8 cellular contexts compared by ENCODE assay signal in genomic region chr5:100777680-100778281, GRCh38.
A peak's percentile ranks its signal among the peaks of the same experiment; 100 is the strongest.
DNase-seq lines count a peak whose midpoint lies in the region; ATAC-seq and TF ChIP-seq lines count a peak whose summit lies in the region.

No MANE protein-coding gene starts in this region.

- DNase-seq in COLO829 (ENCODE audit: low spot score), result peak; percentile 38
- DNase-seq in SKM-1 treated with dmso at 0.1 percent for 144 hours (lab: John Stamatoyannopoulos, UW; ENCODE audit: unreplicated experiment), result peak; percentile 91
- peak; percentile 95 for DNase-seq in fibroblast of villous mesenchyme (ENCODE audit: low read depth)
- DNase-seq in stromal cell of bone marrow (ENCODE audit: low read depth), result peak; percentile 56
- no peak for DNase-seq in WERI-Rb-1
- DNase-seq in NCI-H1048 (lab: John Stamatoyannopoulos, UW), result no peak

- no peak overlapping the region for H3K27ac ChIP-seq in WERI-Rb-1

- no peaks in the 10 kb centered on the region for H3K36me3 ChIP-seq in WERI-Rb-1

- ATAC-seq in GM19397 (IDR thresholded peaks at IDR 0.05; ENCODE audit: unreplicated experiment) (peak; percentile 65), HG03378 (IDR thresholded peaks at IDR 0.05; ENCODE audit: unreplicated experiment) (peak; percentile 86)

- H3K4me3 ChIP-seq in fibroblast of villous mesenchyme (ENCODE audit: low read depth, low read length) (no peak overlapping the region), WERI-Rb-1 (ENCODE audit: low read depth, low read length) (no peak overlapping the region)

- H3K27me3 ChIP-seq in WERI-Rb-1 (ENCODE audit: insufficient read depth, low read depth, severe bottlenecking), result no peaks in the 10 kb centered on the region

- TF ChIP-seq CTCF in fibroblast of villous mesenchyme (IDR thresholded peaks at IDR 0.05; ENCODE audit: insufficient read depth, low read depth, low read length) (no peak), WERI-Rb-1 (IDR thresholded peaks at IDR 0.05; ENCODE audit: low read depth, low read length) (no peak)

- H3K9me3 ChIP-seq in WERI-Rb-1 (ENCODE audit: severe bottlenecking), result no peaks in the 10 kb centered on the region

Comparison
In these comparisons a context has a peak if more than half of its experiments do, and no peak if none do; other contexts are left out.
1. DNase-seq: peak in COLO829 (single experiment), SKM-1 treated with dmso at 0.1 percent for 144 hours (single experiment), fibroblast of villous mesenchyme (single experiment) and stromal cell of bone marrow (single experiment); none in WERI-Rb-1 (single experiment) and NCI-H1048 (single experiment).